18 cellular contexts compared by ENCODE assay signal in genomic region chr4:113449407-113449974, GRCh38.
A peak's percentile ranks its signal among the peaks of the same experiment; 100 is the strongest.
DNase-seq lines count a peak whose midpoint lies in the region; ATAC-seq and TF ChIP-seq lines count a peak whose summit lies in the region.
"Had no signal": no experiment of that assay in that cellular context is flagged by ENCODE, and none has a peak within 500 bp of the region (broad histone marks: within the 10 kb centered on the region; RNA-seq: fewer than 3 reads in every experiment).

No MANE protein-coding gene starts in this region.

- H3K9me3 ChIP-seq in right cardiac atrium (ENCODE audit: control insufficient read depth, low read length): no peaks in the 10 kb centered on the region
- peaks cover 0 to 5% (median 0%) of the 10 kb centered on the region in 4 donors for H3K9me3 ChIP-seq in stomach
- H3K9me3 ChIP-seq: ovary had no signal

- H3K36me3 ChIP-seq in stomach: peaks cover 0 to 11% (median 5%) of the 10 kb centered on the region in 4 donors
- H3K36me3 ChIP-seq: ovary had no signal

- 63% methylated on average over 1 of the region's 1 CpG for WGBS in right cardiac atrium
- WGBS in stomach, 5 donors: 59 to 72% (median 67%) methylated on average over 1 of the region's 1 CpG

- no peak overlapping the region for H3K4me3 ChIP-seq in coronary artery
- no peak overlapping the region for H3K4me3 ChIP-seq in right cardiac atrium (ENCODE audit: low read length)
- no peak overlapping the region for H3K4me3 ChIP-seq in stomach
- H3K4me3 ChIP-seq: ovary, smooth muscle cell had no signal

- H3K27me3 ChIP-seq in right cardiac atrium (ENCODE audit: control insufficient read depth, insufficient read depth): no peaks in the 10 kb centered on the region
- H3K27me3 ChIP-seq in stomach: no peaks in the 10 kb centered on the region
- no peaks in the 10 kb centered on the region for H3K27me3 ChIP-seq in foreskin keratinocyte
- H3K27me3 ChIP-seq: ovary had no signal

- TF ChIP-seq CTCF in coronary artery (IDR thresholded peaks at IDR 0.05): no peak
- no peak for TF ChIP-seq CTCF in stomach (IDR thresholded peaks at IDR 0.05)
- no peak for TF ChIP-seq CTCF in foreskin keratinocyte (conservative IDR thresholded peaks at IDR 0.05)

- no peak for TF ChIP-seq POLR2A in stomach (IDR thresholded peaks at IDR 0.05)

- TF ChIP-seq EP300 in stomach (IDR thresholded peaks at IDR 0.05): no peak

- intact Hi-C loops in right cardiac atrium (cut with DNase I) (no loop called here), stomach (cut with DNase I; ENCODE audit: low total_unique reads) (no loop called here)

- H3K4me1 ChIP-seq in right cardiac atrium (ENCODE audit: control insufficient read depth, insufficient read depth, low read length) (peaks cover 7% of the 10 kb centered on the region), stomach (peaks cover 4 to 67% (median 34%) of the 10 kb centered on the region in 4 donors), foreskin keratinocyte (peaks cover 21% of the 10 kb centered on the region)

- H3K27ac ChIP-seq in coronary artery (peak overlapping the region; percentile 65 to 74), right cardiac atrium (ENCODE audit: low read length) (peak overlapping the region; percentile 51), stomach (peak overlapping the region in 3 of 5 donors; percentile 29 to 41 (median 31)), foreskin keratinocyte (no peak overlapping the region)

- peak; percentile 10 for DNase-seq in GM03348 (ENCODE audit: low spot score)
- DNase-seq in coronary artery (ENCODE audit: low spot score): no peak
- no peak for DNase-seq in right cardiac atrium
- DNase-seq in stomach: no peak
- no peak for DNase-seq in foreskin keratinocyte
- DNase-seq: activated CD4-positive, alpha-beta T cell treated with anti-CD3 and anti-CD28 coated beads for 4 hours; activated CD8-positive, alpha-beta memory T cell treated with anti-CD3 and anti-CD28 coated beads, Interleukin-2, amount 10 ng/mL, durations not matched to agents 7 days and 5 days; CD8-positive, alpha-beta memory T cell; DMS79; naive B cell; NCI-H146; NCI-H774; ovary; stimulated activated CD8-positive, alpha-beta memory T cell treated with anti-CD3 and anti-CD28 coated beads, Interleukin-4, amount 100 ng/mL, for 48 hours had no signal

- peak in 1 of 2 donors; percentile 5 for ATAC-seq in right cardiac atrium
- no peak for ATAC-seq in foreskin keratinocyte
- no peak for ATAC-seq in GM19467 (IDR thresholded peaks at IDR 0.05; ENCODE audit: unreplicated experiment)
- no peak for ATAC-seq in GM18858 (IDR thresholded peaks at IDR 0.05; ENCODE audit: unreplicated experiment)
- no peak for ATAC-seq in HG03378 (IDR thresholded peaks at IDR 0.05; ENCODE audit: unreplicated experiment)
- ATAC-seq: activated CD8-positive, alpha-beta memory T cell treated with anti-CD3 and anti-CD28 coated beads, Interleukin-2, amount 10 ng/mL, durations not matched to agents 7 days and 5 days had no signal
